In genomic region chr10:99484626-99485581, GRCh38 we compare ENCODE assay signal across 19 cellular contexts. TPM values are rescaled to one million over a fixed set of nuclear protein-coding genes. Genes with fewer than 3 reads are reported as not detected.
DNase-seq lines count a peak whose midpoint lies in the region; ATAC-seq, FAIRE-seq and TF ChIP-seq lines count a peak whose summit lies in the region.
"Had no signal": no experiment of that assay in that cellular context is flagged by ENCODE, and none has a peak within 500 bp of the region (broad histone marks: within the 10 kb centered on the region; RNA-seq: fewer than 3 reads in every experiment).

No MANE protein-coding gene starts in this region.

- H3K36me3 ChIP-seq in DND-41 (ENCODE audit: insufficient read depth, low read length) = no peaks in the 10 kb centered on the region
- H3K36me3 ChIP-seq: ascending aorta had no signal

- ATAC-seq in DND-41 (ENCODE audit: insufficient read depth, low read depth) = no peak
- ATAC-seq: activated T-cell treated with anti-CD3 and anti-CD28 coated beads, Interleukin-2, amount 50 U/mL, for 72 hours; sciatic nerve had no signal

- no peak for FAIRE-seq in GM12891 (lab: Jason Lieb, UNC)

- peaks cover 9% of the 10 kb centered on the region for H3K27me3 ChIP-seq in DND-41 (ENCODE audit: insufficient read depth, low read length, poor library complexity)
- H3K27me3 ChIP-seq: ascending aorta had no signal

- H3K9me3 ChIP-seq in DND-41 (ENCODE audit: insufficient read depth, low read length, severe bottlenecking) = no peaks in the 10 kb centered on the region
- H3K9me3 ChIP-seq: ascending aorta had no signal

- no peaks in the 10 kb centered on the region for H3K79me2 ChIP-seq in DND-41 (ENCODE audit: insufficient read depth, low read length)

- in situ Hi-C loops in SK-MEL-5 (cut with HindIII; ENCODE audit: low pct_unique_long_range_greater_than_20kb, low sequenced_read_pairs) = no loop called here

- DNase-seq in DND-41 = no peak
- peak; percentile 37 for DNase-seq in HEK293T (ENCODE audit: extremely low spot score)
- DNase-seq in SK-MEL-5 (ENCODE audit: low read depth, low spot score) = peak; percentile 15
- DNase-seq in iPS-NIHi7 (ENCODE audit: extremely low spot score) = peak; percentile 73
- DNase-seq in GM12891 (ENCODE audit: insufficient read length, low spot score) = no peak
- no peak for DNase-seq in NCI-H2107 (lab: John Stamatoyannopoulos, UW)
- DNase-seq in NCI-H146 (lab: John Stamatoyannopoulos, UW) = no peak
- DNase-seq in activated CD8-positive, alpha-beta memory T cell treated with anti-CD3 and anti-CD28 coated beads, Interleukin-2, amount 50 U/mL, for 48 hours = no peak
- DNase-seq: activated CD4-positive, CD25-positive, alpha-beta regulatory T cell treated with anti-CD3 and anti-CD28 coated beads, Interleukin-2, amount 50 U/mL, for 72 hours; activated T-cell treated with anti-CD3 and anti-CD28 coated beads, Interleukin-2, amount 50 U/mL, for 72 hours; C1 segment of cervical spinal cord; effector CD8-positive, alpha-beta T cell; NCI-H1092 treated with DMSO at 0.1 percent for 48 hours; SW 1271 had no signal

- H3K4me3 ChIP-seq in DND-41 (ENCODE audit: low read depth in 1 of 2, low read length in 2 of 2) = no peak overlapping the region
- H3K4me3 ChIP-seq: ascending aorta had no signal

- CTCF ChIA-PET in HEK293T (lab: Yijun Ruan, JAX) = interaction anchor here (0.6 to 2.5 kb wide), 17 partner anchors 11 to 577 kb away, joined by 3 to 7 read pairs (median 4); no protein-coding TSS in a partner anchor

- no peak overlapping the region for H3K9ac ChIP-seq in DND-41 (ENCODE audit: low read depth, low read length)

- H3K27ac ChIP-seq in DND-41 (ENCODE audit: low read length) = no peak overlapping the region
- H3K27ac ChIP-seq: ascending aorta had no signal

- H3K4me1 ChIP-seq in DND-41 (ENCODE audit: insufficient read depth, low read length) = no peaks in the 10 kb centered on the region
- H3K4me1 ChIP-seq: ascending aorta had no signal

- POLR2A ChIA-PET in HEK293T (lab: Yijun Ruan, JAX) = interaction anchor here (1.4 kb wide), 1 partner anchor 54 kb away, joined by 4 read pairs; the partner anchor contains the start of gene GOT1

- H3K4me2 ChIP-seq in DND-41 (ENCODE audit: insufficient read depth, low read length) = no peak overlapping the region

- no peaks in the 10 kb centered on the region; the same call in 1 of the 2 replicates for H4K20me1 ChIP-seq in DND-41 (ENCODE audit: insufficient read depth, low read length)

- no peak overlapping the region for H2AFZ ChIP-seq in DND-41 (ENCODE audit: low read depth, low read length)

- TF ChIP-seq POLR2A in GM12891 (IDR thresholded peaks at IDR 0.05; ENCODE audit: low read depth, low read length) = no peak

- TF ChIP-seq CTCF in DND-41 (IDR thresholded peaks at IDR 0.05; ENCODE audit: borderline replicate concordance, extremely low read depth, low read length, poor library complexity, severe bottlenecking) = peak; percentile 32

TF ChIP-seq in HEK293T, 16 proteins besides CTCF, POLR2A, EP300 and RAD21:
- TF ChIP-seq LEF1 (IDR thresholded peaks at IDR 0.05; ENCODE audit: borderline replicate concordance) (no peak), ELF4 (IDR thresholded peaks at IDR 0.05) (no peak), NFRKB (IDR thresholded peaks at IDR 0.05) (no peak), ZNF384 (IDR thresholded peaks at IDR 0.05) (no peak), HDGF (IDR thresholded peaks at IDR 0.05; ENCODE audit: borderline replicate concordance) (no peak), FOXK2 (IDR thresholded peaks at IDR 0.05) (no peak), SP1 (IDR thresholded peaks at IDR 0.05) (no peak)

TF ChIP-seq in GM12891, 5 proteins besides CTCF, POLR2A, EP300 and RAD21:
- TF ChIP-seq TAF1 (IDR thresholded peaks at IDR 0.05; ENCODE audit: low read depth, low read length) (no peak), POU2F2 (IDR thresholded peaks at IDR 0.05; ENCODE audit: low read depth, low read length) (no peak), POLR2AphosphoS5 (IDR thresholded peaks at IDR 0.05; ENCODE audit: low read depth, low read length) (no peak), PAX5 (IDR thresholded peaks at IDR 0.05; ENCODE audit: insufficient read depth, low read length, severe bottlenecking) (no peak), SPI1 (IDR thresholded peaks at IDR 0.05; ENCODE audit: low read depth, low read length) (no peak)

RNA-seq across cellular contexts. Expression of gene NKX2-3, which starts 47.8 kb away (rescaled TPM):
- total RNA-seq in SK-MEL-5 (2014; rRNA removed; shearing (Covaris generic)) = 0.19 and 0.24 TPM in 2 replicates
- 0.06 and 0.17 TPM in 2 replicates for polyA plus RNA-seq in SK-MEL-5 (2015; cell fraction: cytosol; rRNA removed)
- 0.35 TPM in 1 of 2 replicates, not detected in the other for polyA plus RNA-seq in SK-MEL-5 (2015; cell fraction: nucleus; rRNA removed)
- polyA plus RNA-seq in GM12891 (2012; ENCODE audit: low read depth, missing spikeins) = not detected
- total RNA-seq: activated T-cell treated with anti-CD3 and anti-CD28 coated beads, Interleukin-2, amount 50 U/mL, for 72 hours; ascending aorta; glomerular endothelial cell; lower leg skin; sciatic nerve had no signal
- polyA plus RNA-seq: neural cell had no signal

RNA-seq across cellular contexts. Expression of gene GOT1, which starts 54.5 kb away (rescaled TPM):
- total RNA-seq in SK-MEL-5 (2014; rRNA removed; shearing (Covaris generic)) = 32.4 and 37.0 TPM in 2 replicates
- polyA plus RNA-seq in SK-MEL-5 (2015; cell fraction: cytosol; rRNA removed) = 61.4 and 68.5 TPM in 2 replicates
- 30.9 and 47.7 TPM in 2 replicates for polyA plus RNA-seq in SK-MEL-5 (2015; cell fraction: nucleus; rRNA removed)
- 22.5 TPM for polyA plus RNA-seq in GM12891 (2012; ENCODE audit: low read depth, missing spikeins)

Comparison
In these comparisons a context has a peak if more than half of its experiments do, and no peak if none do; other contexts are left out.
1. DNase-seq: peak in HEK293T (single experiment), SK-MEL-5 (single experiment) and iPS-NIHi7 (single experiment); none in DND-41 (single experiment), GM12891 (single experiment), NCI-H2107 (single experiment), NCI-H146 (single experiment) and activated CD8-positive, alpha-beta memory T cell treated with anti-CD3 and anti-CD28 coated beads, Interleukin-2, amount 50 U/mL, for 48 hours (single experiment).